ENCODE assay signal across 8 cellular contexts in genomic region chr14:55301722-55302121, GRCh38. TPM values are rescaled to one million over a fixed set of nuclear protein-coding genes. Genes with fewer than 3 reads are reported as not detected.
DNase-seq lines count a peak whose midpoint lies in the region; ATAC-seq and TF ChIP-seq lines count a peak whose summit lies in the region.

No MANE protein-coding gene starts in this region.

- no peak for TF ChIP-seq CTCF in fibroblast of mammary gland (conservative IDR thresholded peaks at IDR 0.05; ENCODE audit: control insufficient read depth, insufficient read depth, low read depth, low read length)
- no peak for TF ChIP-seq CTCF in PC-9 (conservative IDR thresholded peaks at IDR 0.05)

- H2AFZ ChIP-seq in PC-9 = no peak overlapping the region

- H3K4me3 ChIP-seq in fibroblast of mammary gland (ENCODE audit: control insufficient read depth, low read depth, low read length) = no peak overlapping the region
- no peak overlapping the region for H3K4me3 ChIP-seq in PC-9

- no peak overlapping the region for H3K4me2 ChIP-seq in PC-9

- H3K36me3 ChIP-seq in PC-9 (ENCODE audit: low read depth) = peaks cover 12% of the 10 kb centered on the region; the same call in 1 of the 2 replicates

- DNase-seq in activated naive CD4-positive, alpha-beta T cell treated with anti-CD3 and anti-CD28 coated beads, Interleukin-2, amount 50 U/mL, for 72 hours (ENCODE audit: low spot score in 2 of 2) = no peak
- DNase-seq in activated naive CD4-positive, alpha-beta T cell treated with Interleukin-2 at 50 U/mL for 16 hours = no peak
- DNase-seq in NCI-H82 (lab: John Stamatoyannopoulos, UW) (peak; percentile 81), fibroblast of mammary gland (ENCODE audit: low read depth) (peak; percentile 69), stromal cell of bone marrow (ENCODE audit: low read depth) (peak; percentile 13), NCI-H1436 treated with DMSO at 0.1 percent for 48 hours (lab: John Stamatoyannopoulos, UW) (no peak), NCI-H748 treated with DMSO at 0.1 percent for 48 hours (lab: John Stamatoyannopoulos, UW) (no peak), PC-9 (no peak)

- BruUV-seq in PC-9 (replicated peaks; lab: Mats Ljungman, UMichigan) = no TSS peak

- CTCF ChIA-PET in PC-9 (lab: Charles Lee) = no interaction called here

- intact Hi-C loops in PC-9 (cut with micrococcal nuclease; ENCODE audit: unreplicated experiment) = no loop called here

- peaks cover 0 to 28% of the 10 kb centered on the region in 2 donors for H3K36me3 Mint-ChIP-seq in activated naive CD4-positive, alpha-beta T cell treated with anti-CD3 and anti-CD28 coated beads, Interleukin-2, amount 50 U/mL, for 72 hours

- H3K27me3 ChIP-seq in PC-9 (ENCODE audit: insufficient read depth, low read depth) = no peaks in the 10 kb centered on the region

- H3K9me3 Mint-ChIP-seq in activated naive CD4-positive, alpha-beta T cell treated with anti-CD3 and anti-CD28 coated beads, Interleukin-2, amount 50 U/mL, for 72 hours = peaks cover 0 to 4% of the 10 kb centered on the region in 2 donors

- H4K20me1 ChIP-seq in PC-9 (ENCODE audit: insufficient read depth) = no peaks in the 10 kb centered on the region; the same call in 1 of the 2 replicates

- no peaks in the 10 kb centered on the region for H3F3A ChIP-seq in PC-9 (ENCODE audit: insufficient read depth, low read depth)

- POLR2A ChIA-PET in PC-9 (lab: Charles Lee; ENCODE audit: unreplicated experiment) = no interaction called here

- no peak overlapping the region for H3K27ac ChIP-seq in PC-9

- no peaks in the 10 kb centered on the region for H3K9me2 ChIP-seq in PC-9 (ENCODE audit: insufficient read depth)

- H3K27ac Mint-ChIP-seq in activated naive CD4-positive, alpha-beta T cell treated with anti-CD3 and anti-CD28 coated beads, Interleukin-2, amount 50 U/mL, for 72 hours = peak overlapping the region in 1 of 2 donors; percentile 79

- no peaks in the 10 kb centered on the region for H3K4me1 ChIP-seq in PC-9 (replicated peaks; ENCODE audit: insufficient read depth)

- peak; percentile 80 to 92 for ATAC-seq in activated naive CD4-positive, alpha-beta T cell treated with anti-CD3 and anti-CD28 coated beads, Interleukin-2, amount 50 U/mL, for 72 hours

- H3K9me3 ChIP-seq in PC-9 (ENCODE audit: insufficient read depth, low read depth) = no peaks in the 10 kb centered on the region

- peaks cover 82% of the 10 kb centered on the region for H3K79me2 ChIP-seq in PC-9 (ENCODE audit: low read depth)

RNA-seq across cellular contexts. Expression of gene FBXO34, which starts 30.5 kb away (rescaled TPM):
- total RNA-seq in activated naive CD4-positive, alpha-beta T cell treated with anti-CD3 and anti-CD28 coated beads, Interleukin-2, amount 50 U/mL, for 72 hours = 10 to 100 TPM; 26.7 to 27.5 TPM
- total RNA-seq in PC-9 (2021) = 32.8 and 33.1 TPM in 2 replicates

Comparison
In these comparisons a context has a peak if more than half of its experiments do, and no peak if none do; other contexts are left out.
1. DNase-seq: peak in NCI-H82 (single experiment), fibroblast of mammary gland (single experiment) and stromal cell of bone marrow (single experiment); none in activated naive CD4-positive, alpha-beta T cell treated with anti-CD3 and anti-CD28 coated beads, Interleukin-2, amount 50 U/mL, for 72 hours (0 of 2), activated naive CD4-positive, alpha-beta T cell treated with Interleukin-2 at 50 U/mL for 16 hours (single experiment), NCI-H1436 treated with DMSO at 0.1 percent for 48 hours (single experiment), NCI-H748 treated with DMSO at 0.1 percent for 48 hours (single experiment) and PC-9 (0 of 2).